ENCODE assay signal across 13 cellular contexts in the genomic region with DNA sequence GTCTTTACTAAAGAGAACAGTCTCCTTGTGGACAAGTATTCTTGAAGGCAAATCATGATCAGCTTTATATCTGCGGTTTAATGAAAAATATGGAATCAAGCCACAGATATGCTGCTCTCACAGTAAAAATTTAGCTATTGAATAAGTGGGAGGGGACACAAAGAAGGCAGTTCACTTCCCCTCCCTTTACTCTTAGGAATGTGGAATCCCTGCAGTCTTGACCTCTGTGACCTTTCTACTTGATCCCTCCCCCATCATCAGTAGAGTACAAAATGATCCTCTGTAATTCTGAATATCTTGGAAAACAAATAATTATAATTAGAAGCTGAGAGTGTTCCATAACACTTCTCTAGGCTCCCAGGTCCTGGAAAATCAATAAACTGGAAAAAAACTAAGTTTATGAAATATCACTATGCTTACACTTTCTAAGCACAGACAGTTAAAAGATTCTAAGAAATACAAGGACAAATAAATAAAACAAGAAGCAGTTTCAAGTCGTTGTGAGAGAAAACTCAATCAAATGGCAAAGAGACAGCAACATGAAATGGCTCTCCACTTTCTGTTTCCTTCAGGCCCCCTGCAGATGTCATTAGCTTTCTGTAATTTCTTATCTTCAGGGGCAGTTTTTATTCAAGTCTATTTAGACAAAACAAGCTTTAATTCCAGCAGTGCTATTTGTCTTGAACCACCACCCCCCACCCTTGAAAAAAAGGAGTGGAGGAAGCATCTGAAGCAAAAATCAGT.
DNase-seq lines count a peak whose midpoint lies in the region; FAIRE-seq and TF ChIP-seq lines count a peak whose summit lies in the region.
"Had no signal": no experiment of that assay in that cellular context is flagged by ENCODE, and none has a peak within 500 bp of the region (broad histone marks: within the 10 kb centered on the region; RNA-seq: fewer than 3 reads in every experiment).

No MANE protein-coding gene starts in this region.

- no peak overlapping the region for H3K4me3 Mint-ChIP-seq in osteocyte (ENCODE audit: unreplicated experiment)

- H3K9ac ChIP-seq in colonic mucosa (ENCODE audit: low read depth in 2 of 2, low read length in 2 of 2) = no peak overlapping the region

- intact Hi-C loops in posterior cingulate gyrus (cut with DNase I) (no loop called here), colonic mucosa (cut with DNase I) (no loop called here)

- peak overlapping the region; percentile 65 for H3K27ac Mint-ChIP-seq in osteocyte (ENCODE audit: unreplicated experiment)

- TF ChIP-seq CTCF in osteocyte (IDR thresholded peaks at IDR 0.05) (no peak), colonic mucosa (IDR thresholded peaks at IDR 0.05) (no peak)

- no peaks in the 10 kb centered on the region for H3K27me3 ChIP-seq in colonic mucosa

- no peaks in the 10 kb centered on the region for H3K36me3 ChIP-seq in colonic mucosa

- no peaks in the 10 kb centered on the region for H3K36me3 Mint-ChIP-seq in osteocyte (ENCODE audit: unreplicated experiment)

- H3K9me3 Mint-ChIP-seq in osteocyte (ENCODE audit: unreplicated experiment) = peaks cover under 1% of the 10 kb centered on the region

- peaks cover 25% of the 10 kb centered on the region for H3K4me1 Mint-ChIP-seq in osteocyte (ENCODE audit: unreplicated experiment)

- DNase-seq in ELR (ENCODE audit: low read depth) (peak; percentile 22), RCC 7860 (ENCODE audit: low spot score) (peak; percentile 24), glomerular visceral epithelial cell (ENCODE audit: extremely low spot score) (peak; percentile 19), osteocyte (ENCODE audit: extremely low spot score, unreplicated experiment) (no peak), AML-193 (lab: John Stamatoyannopoulos, UW) (no peak), posterior cingulate gyrus (no peak), Kasumi-1 (lab: John Stamatoyannopoulos, UW) (no peak), colonic mucosa (no peak)
- DNase-seq: C1 segment of cervical spinal cord; occipital lobe; stimulated activated CD4-positive, alpha-beta T cell treated with anti-CD3 and anti-CD28 coated beads, Interleukin-2, amount 100 ng/mL, for 48 hours; stimulated activated naive CD4-positive, alpha-beta T cell treated with Interleukin-2 at 50 U/mL for 16 hours had no signal

- no peak overlapping the region for H3K27ac ChIP-seq in colonic mucosa

- peaks cover 7% of the 10 kb centered on the region for H3K4me1 ChIP-seq in colonic mucosa

- FAIRE-seq in RCC 7860 (lab: Jason Lieb, UNC) = no peak
- FAIRE-seq: G401.6 had no signal

- H3K27me3 Mint-ChIP-seq in osteocyte (ENCODE audit: unreplicated experiment) = no peaks in the 10 kb centered on the region

- H3K9me3 ChIP-seq in colonic mucosa = no peaks in the 10 kb centered on the region

- no peak overlapping the region for H3K4me3 ChIP-seq in colonic mucosa

Comparison
In these comparisons a context has a peak if more than half of its experiments do, and no peak if none do; other contexts are left out.
1. DNase-seq: peak in ELR (single experiment), RCC 7860 (single experiment) and glomerular visceral epithelial cell (single experiment); none in osteocyte (single experiment), AML-193 (0 of 2), posterior cingulate gyrus (0 of 10), Kasumi-1 (0 of 2) and colonic mucosa (single experiment).